ENCODE assay signal across 22 cellular contexts in the genomic region with DNA sequence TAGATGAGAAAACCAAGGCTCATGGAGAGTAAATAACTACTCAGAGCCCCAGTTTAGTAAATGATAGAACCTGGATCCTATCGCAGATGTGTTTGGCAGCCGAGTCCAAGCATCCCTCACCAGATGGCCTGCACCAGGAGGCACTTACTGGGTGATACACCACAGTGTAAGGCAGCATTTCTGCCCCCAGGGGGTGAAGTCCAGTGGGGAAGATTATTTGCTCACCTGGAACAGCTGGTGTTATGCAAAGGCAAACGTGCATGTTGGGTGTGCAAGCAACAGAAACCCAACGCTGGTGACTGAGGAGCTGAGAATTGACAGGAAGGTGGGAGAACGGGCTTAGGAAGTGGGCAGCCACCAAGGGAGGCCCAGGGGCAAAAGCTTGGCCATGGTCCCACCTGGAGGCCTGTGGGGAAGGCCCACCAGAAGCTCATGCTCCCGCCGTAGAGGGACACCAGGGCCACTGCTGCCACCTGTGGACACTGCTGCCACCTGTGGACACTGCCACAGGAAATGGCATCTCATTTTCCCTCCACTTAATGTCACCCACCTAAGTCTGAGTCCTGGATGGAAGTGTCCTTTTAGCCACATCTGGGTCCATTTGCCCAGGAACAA.
DNase-seq lines count a peak whose midpoint lies in the region; ATAC-seq, FAIRE-seq and TF ChIP-seq lines count a peak whose summit lies in the region.
"Had no signal": no experiment of that assay in that cellular context is flagged by ENCODE, and none has a peak within 500 bp of the region (broad histone marks: within the 10 kb centered on the region; RNA-seq: fewer than 3 reads in every experiment).

No MANE protein-coding gene starts in this region.

- H3K27ac ChIP-seq in DND-41 (ENCODE audit: low read length) (no peak overlapping the region), keratinocyte (ENCODE audit: control insufficient read depth, insufficient read depth, low read length) (no peak overlapping the region)
- H3K27ac ChIP-seq: esophagus muscularis mucosa, left lung, SJSA1, thoracic aorta had no signal

- H4K20me1 ChIP-seq in DND-41 (ENCODE audit: insufficient read depth, low read length) (no peaks in the 10 kb centered on the region), keratinocyte (ENCODE audit: control insufficient read depth, extremely low read depth, insufficient read depth, low read length) (no peaks in the 10 kb centered on the region)

- H3K9me3 ChIP-seq in DND-41 (ENCODE audit: insufficient read depth, low read length, severe bottlenecking) (no peaks in the 10 kb centered on the region), keratinocyte (ENCODE audit: control insufficient read depth, low read depth, low read length) (no peaks in the 10 kb centered on the region)
- H3K9me3 ChIP-seq: esophagus muscularis mucosa, left lung, SJSA1, thoracic aorta had no signal

- H3K4me3 ChIP-seq in DND-41 (ENCODE audit: low read depth in 1 of 2, low read length in 2 of 2): no peak overlapping the region
- no peak overlapping the region for H3K4me3 ChIP-seq in keratinocyte (ENCODE audit: control insufficient read depth in 2 of 3, extremely low read depth in 1 of 3, insufficient read depth in 2 of 3, low read depth in 1 of 3, low read length in 3 of 3)
- H3K4me3 ChIP-seq: esophagus muscularis mucosa, left lung, SJSA1, thoracic aorta had no signal

- no peak for FAIRE-seq in keratinocyte (lab: Jason Lieb, UNC)

- H3K4me2 ChIP-seq in DND-41 (ENCODE audit: insufficient read depth, low read length) (no peak overlapping the region), keratinocyte (ENCODE audit: control insufficient read depth, extremely low read depth, insufficient read depth, low read depth, low read length) (no peak overlapping the region)

- peaks cover 2% of the 10 kb centered on the region for H3K27me3 ChIP-seq in DND-41 (ENCODE audit: insufficient read depth, low read length, poor library complexity)
- no peaks in the 10 kb centered on the region for H3K27me3 ChIP-seq in keratinocyte (ENCODE audit: control insufficient read depth, extremely low read depth, insufficient read depth, low read length)
- H3K27me3 ChIP-seq: esophagus muscularis mucosa, left lung, SJSA1 had no signal

- H3K36me3 ChIP-seq in DND-41 (ENCODE audit: insufficient read depth, low read length) (no peaks in the 10 kb centered on the region), keratinocyte (ENCODE audit: control insufficient read depth in 2 of 2, extremely low read depth in 1 of 2, insufficient read depth in 2 of 2, low read length in 2 of 2) (no peaks in the 10 kb centered on the region)
- H3K36me3 ChIP-seq: esophagus muscularis mucosa, left lung, SJSA1, thoracic aorta had no signal

- dilution Hi-C loops in keratinocyte (cut with MboI; ENCODE audit: extremely low pct_ligation_motif_present, low sequenced_read_pairs): no loop called here

- H3K79me2 ChIP-seq in DND-41 (ENCODE audit: insufficient read depth, low read length) (no peaks in the 10 kb centered on the region), keratinocyte (ENCODE audit: control insufficient read depth, insufficient read depth, low read length) (no peaks in the 10 kb centered on the region)

- no peak for ATAC-seq in DND-41 (ENCODE audit: insufficient read depth, low read depth)
- no peak for ATAC-seq in HG02678 (IDR thresholded peaks at IDR 0.05; ENCODE audit: unreplicated experiment)
- ATAC-seq: activated CD8-positive, alpha-beta T cell treated with anti-CD3 and anti-CD28 coated beads for 36 hours; left lung had no signal

- H2AFZ ChIP-seq in DND-41 (ENCODE audit: low read depth, low read length): no peak overlapping the region
- H2AFZ ChIP-seq in keratinocyte (ENCODE audit: control insufficient read depth, low read length): no peak overlapping the region

- H3K9me1 ChIP-seq in keratinocyte (ENCODE audit: control insufficient read depth, extremely low read depth, insufficient read depth, low read length): no peaks in the 10 kb centered on the region

- H3K9ac ChIP-seq in DND-41 (ENCODE audit: low read depth, low read length): no peak overlapping the region
- no peak overlapping the region for H3K9ac ChIP-seq in keratinocyte (ENCODE audit: control insufficient read depth, extremely low read depth, insufficient read depth, low read length)

- H3K4me1 ChIP-seq in DND-41 (ENCODE audit: insufficient read depth, low read length): peaks cover 8% of the 10 kb centered on the region
- H3K4me1 ChIP-seq in keratinocyte (ENCODE audit: control insufficient read depth, extremely low read depth, insufficient read depth, low read length): peaks cover 45% of the 10 kb centered on the region
- H3K4me1 ChIP-seq: esophagus muscularis mucosa had no signal

- DNase-seq in COLO668 (lab: John Stamatoyannopoulos, UW; ENCODE audit: unreplicated experiment): peak; percentile 93
- DNase-seq in DND-41: no peak
- DNase-seq in NCI-H510A (lab: John Stamatoyannopoulos, UW): peak; percentile 60
- DNase-seq in keratinocyte (ENCODE audit: low read depth, low spot score): no peak
- DNase-seq in NCI-H82 (lab: John Stamatoyannopoulos, UW): no peak
- DNase-seq in GDM1 (lab: John Stamatoyannopoulos, UW): no peak
- DNase-seq: activated B cell treated with CpG ODN at 0.5 μM for 24 hours; activated CD8-positive, alpha-beta T cell treated with anti-CD3 and anti-CD28 coated beads for 36 hours; activated naive CD4-positive, alpha-beta T cell treated with anti-CD3 and anti-CD28 coated beads for 36 hours; activated T-cell treated with anti-CD3 and anti-CD28 coated beads, Interleukin-2, amount 50 U/mL, for 24 hours; CD8-positive, alpha-beta memory T cell; effector CD4-positive, alpha-beta T cell; Karpas-422; left lung; NCI-H1436; retina; stimulated activated CD4-positive, alpha-beta T cell treated with anti-CD3 and anti-CD28 coated beads, Interleukin-15, amount 100 ng/mL, for 24 hours; T-helper 2 cell had no signal

- TF ChIP-seq CTCF in DND-41 (IDR thresholded peaks at IDR 0.05; ENCODE audit: borderline replicate concordance, extremely low read depth, low read length, poor library complexity, severe bottlenecking) (peak; percentile 4), keratinocyte (optimal IDR thresholded peaks at IDR 0.05 in 1 of 3, IDR thresholded peaks at IDR 0.05 in 1 of 3, conservative IDR thresholded peaks at IDR 0.05 in 1 of 3; ENCODE audit: extremely low read depth in 1 of 3, insufficient read depth in 2 of 3, low read length in 3 of 3) (peak; percentile 14 to 51 (median 23))

Comparison
In these comparisons a context has a peak if more than half of its experiments do, and no peak if none do; other contexts are left out.
1. DNase-seq: peak in COLO668 (single experiment) and NCI-H510A (single experiment); none in DND-41 (single experiment), keratinocyte (single experiment), NCI-H82 (single experiment) and GDM1 (single experiment).